Comparison of ENCODE assay signal across 1 cellular context in the genomic region with DNA sequence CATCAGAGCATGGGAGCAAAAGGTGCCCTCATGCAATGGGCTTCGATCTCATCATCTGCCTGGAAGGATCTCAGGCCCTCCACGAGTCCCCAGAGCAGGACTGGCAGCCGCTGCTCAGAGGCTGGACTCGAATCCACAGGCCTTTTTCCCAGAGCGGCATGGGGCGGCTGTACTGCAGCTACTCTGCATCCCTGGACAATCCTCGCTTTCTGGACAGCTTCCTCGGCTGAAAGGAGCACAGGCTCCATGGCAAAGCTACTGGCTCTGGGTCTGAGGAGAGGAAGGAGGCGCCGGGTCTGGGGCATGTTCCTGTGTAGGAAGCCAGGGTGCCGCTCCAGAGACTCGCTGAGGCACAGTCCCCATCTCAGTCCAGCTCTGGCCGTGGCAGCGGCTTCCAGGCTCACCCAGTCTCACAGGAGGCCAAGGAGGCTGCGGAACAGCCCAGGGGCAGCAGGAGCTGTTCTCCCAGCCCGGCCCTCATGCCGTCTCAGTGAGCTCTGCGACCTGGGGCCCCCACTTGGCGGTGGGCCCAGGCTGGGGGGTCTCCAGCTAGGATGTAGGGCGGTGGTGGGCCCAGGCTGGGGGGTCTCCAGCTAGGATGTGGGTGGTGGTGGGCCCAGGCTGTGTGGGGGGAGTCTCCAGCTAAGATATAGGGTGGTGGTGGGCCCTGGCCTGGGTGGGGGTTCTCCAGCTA.
TF ChIP-seq lines count a peak whose summit lies in the region.

No MANE protein-coding gene starts in this region.

TF ChIP-seq in HEK293, 187 proteins besides CTCF, POLR2A, EP300 and RAD21 (continued from another document):
- TF ChIP-seq EGR2 (tag by site-specific recombination; IDR thresholded peaks at IDR 0.05; ENCODE audit: low read depth) = no peak
